In the genomic region with DNA sequence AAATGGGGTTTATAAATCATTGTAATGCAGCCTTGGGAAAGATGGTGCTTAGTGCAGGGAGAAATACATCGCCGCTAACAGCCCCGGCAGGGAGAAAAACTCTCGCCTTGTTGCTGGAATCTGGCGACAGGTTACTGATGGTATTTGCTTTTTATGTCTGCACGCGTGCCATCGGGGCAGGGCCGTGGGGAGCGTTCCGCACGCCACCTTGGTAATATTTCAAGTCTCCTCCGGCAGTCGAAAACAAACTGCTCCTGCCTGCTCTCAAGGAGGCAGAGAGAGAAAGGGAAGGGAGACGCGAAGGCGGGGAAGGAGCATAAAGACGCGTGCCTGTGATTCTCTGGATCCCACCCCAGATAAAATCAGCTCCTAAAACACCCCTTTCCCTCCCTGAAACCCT, we compare ENCODE assay signal across 17 cellular contexts. TPM values are rescaled to one million over a fixed set of nuclear protein-coding genes. Genes with fewer than 3 reads are reported as not detected.
DNase-seq lines count a peak whose midpoint lies in the region; ATAC-seq and TF ChIP-seq lines count a peak whose summit lies in the region.
"Had no signal": no experiment of that assay in that cellular context is flagged by ENCODE, and none has a peak within 500 bp of the region (broad histone marks: within the 10 kb centered on the region; RNA-seq: fewer than 3 reads in every experiment).

No MANE protein-coding gene starts in this region.

- DNase-seq in GM23338 (ENCODE audit: low spot score) (no peak), adipocyte (ENCODE audit: low read depth) (no peak), left kidney (ENCODE audit: low read depth, low spot score) (peak; percentile 69), neural progenitor cell (ENCODE audit: low spot score) (no peak), NCI-H1694 treated with DMSO at 0.1 percent for 48 hours (lab: John Stamatoyannopoulos, UW) (no peak), left lung (no peak)
- DNase-seq in activated CD8-positive, alpha-beta memory T cell treated with anti-CD3 and anti-CD28 coated beads, Interleukin-2, amount 10 ng/mL, durations not matched to agents 7 days and 5 days: no peak
- DNase-seq: 8988T; AML-193; CD4-positive, CD25-positive, alpha-beta regulatory T cell; DMS 273 treated with DMSO at 0.1 percent for 48 hours; HFFc6 had no signal

- H3K4me1 ChIP-seq in GM23338 (ENCODE audit: insufficient read depth): no peaks in the 10 kb centered on the region; the same call in 1 of the 2 replicates
- peaks cover 5% of the 10 kb centered on the region for H3K4me1 ChIP-seq in adipocyte (ENCODE audit: control insufficient read depth, insufficient read depth, low read length)
- H3K4me1 ChIP-seq in neural progenitor cell: peaks cover 14% of the 10 kb centered on the region
- no peaks in the 10 kb centered on the region for H3K4me1 ChIP-seq in left lung
- H3K4me1 ChIP-seq: BLaER1, HAP-1 had no signal

- peaks cover 13% of the 10 kb centered on the region for H3K4me1 Mint-ChIP-seq in GM23338
- H3K4me1 Mint-ChIP-seq in neural progenitor cell: peaks cover 49% of the 10 kb centered on the region
- H3K4me1 Mint-ChIP-seq in activated CD8-positive, alpha-beta memory T cell treated with anti-CD3 and anti-CD28 coated beads, Interleukin-2, amount 10 ng/mL, durations not matched to agents 7 days and 5 days: peaks cover 7% of the 10 kb centered on the region
- H3K4me1 Mint-ChIP-seq: CD4-positive, CD25-positive, alpha-beta regulatory T cell had no signal

- H3K36me3 Mint-ChIP-seq in GM23338 (ENCODE audit: low read depth): no peaks in the 10 kb centered on the region
- H3K36me3 Mint-ChIP-seq in neural progenitor cell: no peaks in the 10 kb centered on the region
- no peaks in the 10 kb centered on the region for H3K36me3 Mint-ChIP-seq in activated CD8-positive, alpha-beta memory T cell treated with anti-CD3 and anti-CD28 coated beads, Interleukin-2, amount 10 ng/mL, durations not matched to agents 7 days and 5 days
- H3K36me3 Mint-ChIP-seq: CD4-positive, CD25-positive, alpha-beta regulatory T cell had no signal

- H3K4me3 Mint-ChIP-seq in GM23338 (no peak overlapping the region), neural progenitor cell (no peak overlapping the region)
- no peak overlapping the region for H3K4me3 Mint-ChIP-seq in activated CD8-positive, alpha-beta memory T cell treated with anti-CD3 and anti-CD28 coated beads, Interleukin-2, amount 10 ng/mL, durations not matched to agents 7 days and 5 days
- H3K4me3 Mint-ChIP-seq: CD4-positive, CD25-positive, alpha-beta regulatory T cell; HFFc6 had no signal

- H3F3A ChIP-seq in GM23338 (replicated peaks; ENCODE audit: low read depth) (no peaks in the 10 kb centered on the region), neural progenitor cell (ENCODE audit: low read depth) (peaks cover 14% of the 10 kb centered on the region)

- H3K27ac Mint-ChIP-seq in GM23338 (peak overlapping the region; percentile 54), neural progenitor cell (peak overlapping the region; percentile 93)
- H3K27ac Mint-ChIP-seq in activated CD8-positive, alpha-beta memory T cell treated with anti-CD3 and anti-CD28 coated beads, Interleukin-2, amount 10 ng/mL, durations not matched to agents 7 days and 5 days: no peak overlapping the region
- H3K27ac Mint-ChIP-seq: CD4-positive, CD25-positive, alpha-beta regulatory T cell; HFFc6 had no signal

- H3K27ac ChIP-seq in GM23338 (ENCODE audit: low read depth): no peak overlapping the region
- no peak overlapping the region for H3K27ac ChIP-seq in neural progenitor cell
- no peak overlapping the region for H3K27ac ChIP-seq in left lung
- H3K27ac ChIP-seq: BLaER1, HL-60 had no signal

- H4K20me1 ChIP-seq in GM23338 (replicated peaks; ENCODE audit: insufficient read depth) (no peaks in the 10 kb centered on the region; the same call in 1 of the 2 replicates), neural progenitor cell (ENCODE audit: low read depth) (no peaks in the 10 kb centered on the region)
- H4K20me1 ChIP-seq: BLaER1 had no signal

- H3K4me2 ChIP-seq in GM23338 (no peak overlapping the region), neural progenitor cell (no peak overlapping the region)
- H3K4me2 ChIP-seq: BLaER1 had no signal

- H3K79me2 ChIP-seq in GM23338 (replicated peaks; ENCODE audit: insufficient read depth) (no peaks in the 10 kb centered on the region), neural progenitor cell (ENCODE audit: low read depth) (no peaks in the 10 kb centered on the region)

- H3K27me3 ChIP-seq in GM23338 (ENCODE audit: insufficient read depth) (no peaks in the 10 kb centered on the region), adipocyte (replicated peaks; ENCODE audit: control insufficient read depth, insufficient read depth, low read length) (peaks cover 74% of the 10 kb centered on the region), neural progenitor cell (no peaks in the 10 kb centered on the region), left lung (peaks cover 0 to 46% of the 10 kb centered on the region in 2 donors)
- H3K27me3 ChIP-seq: BLaER1 had no signal

- no peaks in the 10 kb centered on the region for H3K9me3 Mint-ChIP-seq in GM23338
- H3K9me3 Mint-ChIP-seq in neural progenitor cell: no peaks in the 10 kb centered on the region
- H3K9me3 Mint-ChIP-seq in activated CD8-positive, alpha-beta memory T cell treated with anti-CD3 and anti-CD28 coated beads, Interleukin-2, amount 10 ng/mL, durations not matched to agents 7 days and 5 days (ENCODE audit: low read depth): no peaks in the 10 kb centered on the region
- H3K9me3 Mint-ChIP-seq: HFFc6 had no signal

- TF ChIP-seq CTCF in GM23338 (conservative IDR thresholded peaks at IDR 0.05; ENCODE audit: low read depth in 2 of 2) (no peak), neural progenitor cell (IDR thresholded peaks at IDR 0.05) (no peak), left lung (IDR thresholded peaks at IDR 0.05) (no peak)

- peaks cover 11% of the 10 kb centered on the region for H3K27me3 Mint-ChIP-seq in GM23338 (ENCODE audit: insufficient read depth, low read depth, poor library complexity)
- peaks cover 9% of the 10 kb centered on the region for H3K27me3 Mint-ChIP-seq in neural progenitor cell (ENCODE audit: insufficient read depth, low read depth)
- H3K27me3 Mint-ChIP-seq in activated CD8-positive, alpha-beta memory T cell treated with anti-CD3 and anti-CD28 coated beads, Interleukin-2, amount 10 ng/mL, durations not matched to agents 7 days and 5 days: peaks cover 55% of the 10 kb centered on the region

- no peaks in the 10 kb centered on the region for H3K9me2 ChIP-seq in GM23338 (ENCODE audit: insufficient read depth)

- H3K4me3 ChIP-seq in GM23338 (no peak overlapping the region), adipocyte (ENCODE audit: low read length) (peak overlapping the region; percentile 13), neural progenitor cell (no peak overlapping the region), left lung (no peak overlapping the region)
- H3K4me3 ChIP-seq: BLaER1, HAP-1 had no signal

- ATAC-seq in GM23338 (no peak), HG03442 (IDR thresholded peaks at IDR 0.05; ENCODE audit: unreplicated experiment) (no peak), left lung (no peak)
- no peak for ATAC-seq in activated CD8-positive, alpha-beta memory T cell treated with anti-CD3 and anti-CD28 coated beads, Interleukin-2, amount 10 ng/mL, durations not matched to agents 7 days and 5 days

- CTCF ChIA-PET in activated CD8-positive, alpha-beta memory T cell treated with anti-CD3 and anti-CD28 coated beads, Interleukin-2, amount 10 ng/mL, durations not matched to agents 7 days and 5 days (lab: Charles Lee): no interaction called here

- H3K9ac ChIP-seq in adipocyte (ENCODE audit: low read length): no peak overlapping the region
- H3K9ac ChIP-seq in neural progenitor cell: no peak overlapping the region
- H3K9ac ChIP-seq: BLaER1 had no signal

- no peaks in the 10 kb centered on the region for H3K9me3 ChIP-seq in adipocyte (ENCODE audit: control insufficient read depth, low read length)
- H3K9me3 ChIP-seq in neural progenitor cell (ENCODE audit: low read depth): no peaks in the 10 kb centered on the region
- H3K9me3 ChIP-seq in left lung: no peaks in the 10 kb centered on the region
- H3K9me3 ChIP-seq: BLaER1, HAP-1 had no signal

- H2AFZ ChIP-seq in GM23338: peak overlapping the region; percentile 92
- peak overlapping the region; percentile 45 for H2AFZ ChIP-seq in neural progenitor cell (replicated peaks)

- H3K36me3 ChIP-seq in GM23338 (ENCODE audit: insufficient read depth): no peaks in the 10 kb centered on the region
- H3K36me3 ChIP-seq in adipocyte (ENCODE audit: control insufficient read depth, insufficient read depth, low read length, severe bottlenecking): no peaks in the 10 kb centered on the region
- H3K36me3 ChIP-seq in neural progenitor cell: no peaks in the 10 kb centered on the region
- no peaks in the 10 kb centered on the region for H3K36me3 ChIP-seq in left lung
- H3K36me3 ChIP-seq: BLaER1, HAP-1 had no signal

- intact Hi-C loops in left lung (cut with DNase I): no loop called here

TF ChIP-seq in GM23338, 12 proteins besides CTCF, POLR2A, EP300 and RAD21 (continues in another document):
- TF ChIP-seq ZNF331 (CRISPR knock-in tag; IDR thresholded peaks at IDR 0.05; ENCODE audit: low read depth) (no peak), NANOG (IDR thresholded peaks at IDR 0.05; ENCODE audit: borderline replicate concordance) (no peak), STAT1 (IDR thresholded peaks at IDR 0.05; ENCODE audit: unreplicated experiment) (no peak)
- TF ChIP-seq, protein P1, sequence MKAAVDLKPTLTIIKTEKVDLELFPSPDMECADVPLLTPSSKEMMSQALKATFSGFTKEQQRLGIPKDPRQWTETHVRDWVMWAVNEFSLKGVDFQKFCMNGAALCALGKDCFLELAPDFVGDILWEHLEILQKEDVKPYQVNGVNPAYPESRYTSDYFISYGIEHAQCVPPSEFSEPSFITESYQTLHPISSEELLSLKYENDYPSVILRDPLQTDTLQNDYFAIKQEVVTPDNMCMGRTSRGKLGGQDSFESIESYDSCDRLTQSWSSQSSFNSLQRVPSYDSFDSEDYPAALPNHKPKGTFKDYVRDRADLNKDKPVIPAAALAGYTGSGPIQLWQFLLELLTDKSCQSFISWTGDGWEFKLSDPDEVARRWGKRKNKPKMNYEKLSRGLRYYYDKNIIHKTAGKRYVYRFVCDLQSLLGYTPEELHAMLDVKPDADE (IDR thresholded peaks at IDR 0.05): no peak

RNA-seq across cellular contexts. Expression of a gene that starts 47.5 kb away (rescaled TPM):
- 0.97 and 2.1 TPM in 2 replicates for total RNA-seq in GM23338 (2014; rRNA removed; shearing (Covaris generic))
- polyA plus RNA-seq in GM23338 (2016; fragmentation: Nextera tagmentation; extraction: Ambion mirVana): 0.94 and 1.3 TPM in 2 replicates
- total RNA-seq in neural progenitor cell (ENCODE audit: low replicate concordance): 1.8 and 3.6 TPM in 2 replicates
- total RNA-seq in left lung: 1 to 10 TPM in 1 of 2 donors, not detected in 1; 2.4 TPM
- not detected for total RNA-seq in activated CD8-positive, alpha-beta memory T cell treated with anti-CD3 and anti-CD28 coated beads, Interleukin-2, amount 10 ng/mL, durations not matched to agents 7 days and 5 days
- total RNA-seq: CD4-positive, CD25-positive, alpha-beta regulatory T cell; Daoy; HFFc6 had no signal
- polyA plus RNA-seq: CD4-positive, CD25-positive, alpha-beta regulatory T cell had no signal

RNA-seq across cellular contexts. Expression of a gene that starts 50.9 kb away (rescaled TPM):
- total RNA-seq in GM23338 (2014; rRNA removed; shearing (Covaris generic)): 14.9 and 15.5 TPM in 2 replicates
- polyA plus RNA-seq in GM23338 (2016; fragmentation: Nextera tagmentation; extraction: Ambion mirVana): 22.4 and 25.0 TPM in 2 replicates
- 28.6 and 29.5 TPM in 2 replicates for total RNA-seq in neural progenitor cell (ENCODE audit: low replicate concordance)
- total RNA-seq in left lung: 10 to 100 TPM in 1 of 2 donors, 1 to 10 TPM in 1; 9.7 to 11.7 TPM
- total RNA-seq in activated CD8-positive, alpha-beta memory T cell treated with anti-CD3 and anti-CD28 coated beads, Interleukin-2, amount 10 ng/mL, durations not matched to agents 7 days and 5 days: 10 to 100 TPM; 29.7 to 30.0 TPM
